ENCODE assay signal across 1 cellular context in genomic region chr4:170007113-170007512, GRCh38.
TF ChIP-seq lines count a peak whose summit lies in the region.

No MANE protein-coding gene starts in this region.

TF ChIP-seq in K562, 482 proteins besides CTCF, POLR2A, EP300 and RAD21 (continued from another document and continues in another):
- TF ChIP-seq IRF9 (tag; IDR thresholded peaks at IDR 0.05), result peak; percentile 71; the same call in 1 of the 2 replicates
- no peak for TF ChIP-seq TEAD2 (tag; IDR thresholded peaks at IDR 0.05)
- no peak for TF ChIP-seq HOXB6 (CRISPR knock-in tag; IDR thresholded peaks at IDR 0.05; ENCODE audit: borderline replicate concordance)
- no peak for TF ChIP-seq REST (CRISPR knock-in tag; IDR thresholded peaks at IDR 0.05; ENCODE audit: low read depth)
- no peak for TF ChIP-seq CEBPZ (IDR thresholded peaks at IDR 0.05; ENCODE audit: borderline replicate concordance, low read depth, low read length)
- peak; percentile 87 for TF ChIP-seq FOXM1 (IDR thresholded peaks at IDR 0.05; ENCODE audit: low read depth)
- no peak for TF ChIP-seq FOXM1 (CRISPR knock-in tag; IDR thresholded peaks at IDR 0.05; ENCODE audit: low read depth)
- TF ChIP-seq SRSF3 (IDR thresholded peaks at IDR 0.05; ENCODE audit: insufficient read depth, low read length), result no peak
- TF ChIP-seq RNF2 (IDR thresholded peaks at IDR 0.05), result peak; percentile 92
- TF ChIP-seq NCOA6 (IDR thresholded peaks at IDR 0.05), result no peak
- peak in 1 of 2 experiments; percentile 70; a peak in 1 of 4 replicates for TF ChIP-seq ZNF318 (IDR thresholded peaks at IDR 0.05; ENCODE audit: borderline replicate concordance in 1 of 2, low read depth in 1 of 2)
- TF ChIP-seq DACH1 (IDR thresholded peaks at IDR 0.05; ENCODE audit: partially characterized antibody), result peak; percentile 54
- TF ChIP-seq MIER1 (IDR thresholded peaks at IDR 0.05; ENCODE audit: low read depth), result no peak
- TF ChIP-seq E2F3 (CRISPR knock-in tag; IDR thresholded peaks at IDR 0.05), result no peak
- TF ChIP-seq ZKSCAN8 (CRISPR knock-in tag; IDR thresholded peaks at IDR 0.05), result no peak
- TF ChIP-seq THAP7 (CRISPR knock-in tag; IDR thresholded peaks at IDR 0.05), result no peak
- no peak for TF ChIP-seq POLR2G (IDR thresholded peaks at IDR 0.05; ENCODE audit: low read depth, low read length)
- no peak for TF ChIP-seq POLR3A (IDR thresholded peaks at IDR 0.05; ENCODE audit: borderline replicate concordance, extremely low read depth, insufficient read depth, insufficient read length)
- no peak for TF ChIP-seq GTF3C2 (IDR thresholded peaks at IDR 0.05; ENCODE audit: borderline replicate concordance, extremely low read depth, insufficient read length)
- no peak for TF ChIP-seq ZNF311 (CRISPR knock-in tag; IDR thresholded peaks at IDR 0.05)
- TF ChIP-seq ZNF277 (CRISPR knock-in tag; IDR thresholded peaks at IDR 0.05; ENCODE audit: borderline replicate concordance), result no peak
- peak; percentile 59 for TF ChIP-seq EP400 (IDR thresholded peaks at IDR 0.05)
- TF ChIP-seq U2AF2 (optimal IDR thresholded peaks at IDR 0.05; ENCODE audit: low read depth, low read length), result no peak
- no peak for TF ChIP-seq ZNF717 (CRISPR knock-in tag; IDR thresholded peaks at IDR 0.05)
- TF ChIP-seq TFE3 (CRISPR knock-in tag; IDR thresholded peaks at IDR 0.05), result no peak
- TF ChIP-seq ZKSCAN1 (IDR thresholded peaks at IDR 0.05; ENCODE audit: low read depth, low read length), result peak; percentile 46; the same call in 1 of the 2 replicates
- TF ChIP-seq ZEB2 (IDR thresholded peaks at IDR 0.05), result peak; percentile 40; the same call in 1 of the 2 replicates
- no peak for TF ChIP-seq POLR2B (IDR thresholded peaks at IDR 0.05; ENCODE audit: low read depth, partially characterized antibody)
- peak; percentile 50; the same call in 1 of the 2 replicates for TF ChIP-seq BCL6 (CRISPR knock-in tag; IDR thresholded peaks at IDR 0.05)
- no peak for TF ChIP-seq ZNF586 (CRISPR knock-in tag; conservative IDR thresholded peaks at IDR 0.05)
- no peak for TF ChIP-seq ZNF436 (CRISPR knock-in tag; IDR thresholded peaks at IDR 0.05)
- TF ChIP-seq SIX5 (IDR thresholded peaks at IDR 0.05; ENCODE audit: borderline replicate concordance in 1 of 2, insufficient read depth in 1 of 2, low read depth in 1 of 2, low read length in 2 of 2), result no peak
